ENCODE assay signal across 8 cellular contexts in genomic region chr3:178436773-178437172, GRCh38.
DNase-seq lines count a peak whose midpoint lies in the region; ATAC-seq and TF ChIP-seq lines count a peak whose summit lies in the region.

No MANE protein-coding gene starts in this region.

- no peak overlapping the region for H3K4me3 ChIP-seq in HEK293 (ENCODE audit: low read depth, low read length)

- POLR2A ChIA-PET in HEK293 (lab: Yijun Ruan, JAX), result no interaction called here

- no peaks in the 10 kb centered on the region for H3K9me3 ChIP-seq in HEK293 (ENCODE audit: control insufficient read depth, insufficient read depth, low read depth, low read length)

- H3K36me3 ChIP-seq in HEK293 (ENCODE audit: control insufficient read depth in 2 of 2, insufficient read depth in 1 of 2, low read length in 2 of 2), result no peaks in the 10 kb centered on the region

- H3K27ac ChIP-seq in HEK293 (ENCODE audit: extremely low read depth, low read depth, low read length), result no peak overlapping the region

- no peak for ATAC-seq in HG02840 (IDR thresholded peaks at IDR 0.05; ENCODE audit: low FRiP score, unreplicated experiment)
- ATAC-seq in GM18520 (IDR thresholded peaks at IDR 0.05; ENCODE audit: unreplicated experiment), result no peak
- no peak for ATAC-seq in HG03135 (IDR thresholded peaks at IDR 0.05; ENCODE audit: unreplicated experiment)

- H3K4me1 ChIP-seq in HEK293 (ENCODE audit: control insufficient read depth, insufficient read depth, low read length), result no peaks in the 10 kb centered on the region

- CTCF ChIA-PET in HEK293 (lab: Yijun Ruan, JAX), result interaction anchor here (0.6 to 1.1 kb wide), 6 partner anchors 36 to 851 kb away, joined by 3 to 5 read pairs (median 3); no protein-coding TSS in a partner anchor

- DNase-seq in GM03348 (ENCODE audit: low spot score), result peak; percentile 76
- peak; percentile 86 to 92 for DNase-seq in NCI-H2081 (lab: John Stamatoyannopoulos, UW)
- peak; percentile 53 for DNase-seq in amniotic epithelial cell (ENCODE audit: low read depth)
- peak; percentile 60 for DNase-seq in inferior parietal cortex (ENCODE audit: extremely low spot score)

- no peak for TF ChIP-seq CTCF in HEK293 (tag by site-specific recombination; IDR thresholded peaks at IDR 0.05)

TF ChIP-seq in HEK293, 187 proteins besides CTCF, POLR2A, EP300 and RAD21:
- TF ChIP-seq ZNF664 (tag by site-specific recombination; IDR thresholded peaks at IDR 0.05), result no peak
- no peak for TF ChIP-seq ZNF26 (tag by site-specific recombination; IDR thresholded peaks at IDR 0.05)
- TF ChIP-seq ZNF350 (tag by site-specific recombination; IDR thresholded peaks at IDR 0.05), result no peak
- no peak for TF ChIP-seq EGR2 (tag by site-specific recombination; IDR thresholded peaks at IDR 0.05; ENCODE audit: low read depth)
- TF ChIP-seq ZNF654 (tag by site-specific recombination; IDR thresholded peaks at IDR 0.05; ENCODE audit: low read depth), result peak; percentile 50
- TF ChIP-seq ZNF843 (tag by site-specific recombination; IDR thresholded peaks at IDR 0.05), result no peak
- no peak for TF ChIP-seq PRDM10 (tag by site-specific recombination; IDR thresholded peaks at IDR 0.05)
- TF ChIP-seq ZFP41 (tag by site-specific recombination; IDR thresholded peaks at IDR 0.05; ENCODE audit: borderline replicate concordance), result no peak
- TF ChIP-seq ZNF639 (tag by site-specific recombination; IDR thresholded peaks at IDR 0.05), result no peak
